ENCODE assay signal across 24 cellular contexts in the genomic region with DNA sequence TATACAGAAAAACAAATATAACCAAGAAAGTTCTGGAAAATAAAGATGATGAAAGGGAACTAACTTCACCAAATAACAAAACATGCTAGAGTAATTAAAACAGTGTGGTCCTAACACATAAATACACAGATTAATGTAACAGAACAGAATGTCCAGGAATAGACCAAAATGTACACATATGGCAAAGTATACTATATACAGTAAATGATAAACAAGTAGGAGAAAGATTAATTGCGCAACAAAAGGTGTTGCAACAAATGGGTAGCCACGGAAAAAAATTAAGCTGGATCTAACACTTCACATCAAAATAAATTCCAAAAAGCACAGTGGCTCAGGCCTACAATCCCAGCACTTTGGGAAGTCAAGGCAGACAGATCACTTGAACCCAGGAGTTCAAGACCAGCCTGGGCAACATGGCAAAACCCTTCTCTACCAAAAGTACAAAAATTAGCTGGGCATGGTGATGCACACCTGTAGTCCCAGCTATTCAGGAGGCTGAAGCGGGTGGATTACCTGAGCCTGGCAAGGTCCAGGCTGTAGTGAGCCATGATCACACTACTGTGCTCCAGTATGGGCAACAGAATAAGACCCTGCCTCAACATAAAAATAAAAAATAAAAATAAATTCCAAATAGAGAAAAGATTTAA. TPM values are rescaled to one million over a fixed set of nuclear protein-coding genes. Genes with fewer than 3 reads are reported as not detected.
DNase-seq lines count a peak whose midpoint lies in the region; ATAC-seq lines count a peak whose summit lies in the region.
"Had no signal": no experiment of that assay in that cellular context is flagged by ENCODE, and none has a peak within 500 bp of the region (broad histone marks: within the 10 kb centered on the region; RNA-seq: fewer than 3 reads in every experiment).

No MANE protein-coding gene starts in this region.

- peak overlapping the region; percentile 4 for H3K27ac Mint-ChIP-seq in activated T-cell treated with anti-CD3 and anti-CD28 coated beads, Interleukin-2, amount 50 U/mL, for 24 hours
- peak overlapping the region; percentile 30 for H3K27ac Mint-ChIP-seq in stimulated activated effector memory CD8-positive, alpha-beta T cell treated with anti-CD3 and anti-CD28 coated beads, Interleukin-12 subunit alpha, Interleukin-12 subunit beta, amount 100 ng/mL, for 72 hours
- no peak overlapping the region for H3K27ac Mint-ChIP-seq in T-helper 17 cell
- H3K27ac Mint-ChIP-seq: activated CD8-positive, alpha-beta T cell treated with anti-CD3 and anti-CD28 coated beads for 36 hours; activated naive CD4-positive, alpha-beta T cell treated with anti-CD3 and anti-CD28 coated beads, Interleukin-2, amount 50 U/mL, for 24 hours; natural killer cell treated with Interleukin-12 subunit alpha and Interleukin-12 subunit beta and Interleukin-15 and Interleukin-18, amount 100 ng/mL, for 72 hours had no signal

- H3K36me3 ChIP-seq in adipocyte (ENCODE audit: control insufficient read depth, insufficient read depth, low read length, severe bottlenecking): no peaks in the 10 kb centered on the region
- H3K36me3 ChIP-seq: gastroesophageal sphincter, prostate gland, SJCRH30 had no signal

- peaks cover 36% of the 10 kb centered on the region for H3K4me1 Mint-ChIP-seq in activated T-cell treated with anti-CD3 and anti-CD28 coated beads, Interleukin-2, amount 50 U/mL, for 24 hours (ENCODE audit: low read depth)
- peaks cover 13% of the 10 kb centered on the region for H3K4me1 Mint-ChIP-seq in stimulated activated effector memory CD8-positive, alpha-beta T cell treated with anti-CD3 and anti-CD28 coated beads, Interleukin-12 subunit alpha, Interleukin-12 subunit beta, amount 100 ng/mL, for 72 hours
- H3K4me1 Mint-ChIP-seq in T-helper 17 cell: peaks cover 24% of the 10 kb centered on the region

- no peak for ATAC-seq in stimulated activated effector memory CD8-positive, alpha-beta T cell treated with anti-CD3 and anti-CD28 coated beads, Interleukin-12 subunit alpha, Interleukin-12 subunit beta, amount 100 ng/mL, for 72 hours
- ATAC-seq in HG03139 (IDR thresholded peaks at IDR 0.05; ENCODE audit: unreplicated experiment) (no peak), T-helper 17 cell (no peak)
- ATAC-seq: activated CD8-positive, alpha-beta T cell treated with anti-CD3 and anti-CD28 coated beads for 36 hours; gastroesophageal sphincter; natural killer cell treated with Interleukin-12 subunit alpha and Interleukin-12 subunit beta and Interleukin-15 and Interleukin-18, amount 100 ng/mL, for 72 hours had no signal

- DNase-seq in activated T-cell treated with anti-CD3 and anti-CD28 coated beads, Interleukin-2, amount 50 U/mL, for 24 hours: no peak
- no peak for DNase-seq in activated T-cell treated with anti-CD3 and anti-CD28 coated beads, Interleukin-2, amount 50 U/mL, for 1 hour
- DNase-seq in adipocyte (ENCODE audit: low read depth) (peak; percentile 81), fibroblast of the conjunctiva (ENCODE audit: low read depth) (peak; percentile 49), ACHN (no peak), T-helper 17 cell (no peak)
- DNase-seq in stimulated activated effector memory CD8-positive, alpha-beta T cell treated with anti-CD3 and anti-CD28 coated beads, Interleukin-12 subunit alpha, Interleukin-12 subunit beta, amount 100 ng/mL, for 72 hours (ENCODE audit: low spot score in 2 of 2): no peak
- DNase-seq: activated CD8-positive, alpha-beta T cell treated with anti-CD3 and anti-CD28 coated beads for 36 hours; DMS 273 treated with DMSO at 0.1 percent for 48 hours; GF-D8; KG1; NCI-H1092 treated with DMSO at 0.1 percent for 48 hours; NCI-H748 treated with DMSO at 0.1 percent for 48 hours; PC-9; SJCRH30; stimulated activated CD4-positive, alpha-beta T cell treated with anti-CD3 and anti-CD28 coated beads, Interleukin-4, amount 100 ng/mL, for 24 hours had no signal

- no peaks in the 10 kb centered on the region for H3K27me3 ChIP-seq in adipocyte (replicated peaks; ENCODE audit: control insufficient read depth, insufficient read depth, low read length)
- H3K27me3 ChIP-seq: gastroesophageal sphincter, SJCRH30 had no signal

- peaks cover 29% of the 10 kb centered on the region for H3K36me3 Mint-ChIP-seq in activated T-cell treated with anti-CD3 and anti-CD28 coated beads, Interleukin-2, amount 50 U/mL, for 24 hours (ENCODE audit: low read depth)
- H3K36me3 Mint-ChIP-seq in stimulated activated effector memory CD8-positive, alpha-beta T cell treated with anti-CD3 and anti-CD28 coated beads, Interleukin-12 subunit alpha, Interleukin-12 subunit beta, amount 100 ng/mL, for 72 hours: no peaks in the 10 kb centered on the region
- peaks cover 2% of the 10 kb centered on the region for H3K36me3 Mint-ChIP-seq in T-helper 17 cell (ENCODE audit: low read depth)

- no peak overlapping the region for H3K4me3 Mint-ChIP-seq in activated T-cell treated with anti-CD3 and anti-CD28 coated beads, Interleukin-2, amount 50 U/mL, for 24 hours
- no peak overlapping the region for H3K4me3 Mint-ChIP-seq in stimulated activated effector memory CD8-positive, alpha-beta T cell treated with anti-CD3 and anti-CD28 coated beads, Interleukin-12 subunit alpha, Interleukin-12 subunit beta, amount 100 ng/mL, for 72 hours
- H3K4me3 Mint-ChIP-seq in T-helper 17 cell: no peak overlapping the region
- H3K4me3 Mint-ChIP-seq: activated CD8-positive, alpha-beta T cell treated with anti-CD3 and anti-CD28 coated beads for 36 hours; activated naive CD4-positive, alpha-beta T cell treated with anti-CD3 and anti-CD28 coated beads, Interleukin-2, amount 50 U/mL, for 24 hours; CD14-positive monocyte; natural killer cell treated with Interleukin-12 subunit alpha and Interleukin-12 subunit beta and Interleukin-15 and Interleukin-18, amount 100 ng/mL, for 72 hours had no signal

- H3K27me3 Mint-ChIP-seq in activated T-cell treated with anti-CD3 and anti-CD28 coated beads, Interleukin-2, amount 50 U/mL, for 24 hours: no peaks in the 10 kb centered on the region
- no peaks in the 10 kb centered on the region for H3K27me3 Mint-ChIP-seq in T-helper 17 cell
- H3K27me3 Mint-ChIP-seq: activated CD8-positive, alpha-beta T cell treated with anti-CD3 and anti-CD28 coated beads for 36 hours; activated naive CD4-positive, alpha-beta T cell treated with anti-CD3 and anti-CD28 coated beads, Interleukin-2, amount 50 U/mL, for 24 hours; natural killer cell treated with Interleukin-12 subunit alpha and Interleukin-12 subunit beta and Interleukin-15 and Interleukin-18, amount 100 ng/mL, for 72 hours had no signal

- in situ Hi-C loops in ACHN (cut with HindIII; ENCODE audit: low pct_ligation_motif_present, low pct_unique_long_range_greater_than_20kb, low sequenced_read_pairs): no loop called here

- peak overlapping the region; percentile 61 for H3K9ac ChIP-seq in adipocyte (ENCODE audit: low read length)

- H3K9me3 ChIP-seq in adipocyte (ENCODE audit: control insufficient read depth, low read length) (no peaks in the 10 kb centered on the region), T-helper 17 cell (ENCODE audit: control insufficient read depth, low read length, poor library complexity, severe bottlenecking) (no peaks in the 10 kb centered on the region)
- H3K9me3 ChIP-seq: gastroesophageal sphincter, prostate gland, SJCRH30 had no signal

- H3K4me1 ChIP-seq in adipocyte (ENCODE audit: control insufficient read depth, insufficient read depth, low read length): peaks cover 16% of the 10 kb centered on the region
- H3K4me1 ChIP-seq: prostate gland, SJCRH30 had no signal

- H3K9me3 Mint-ChIP-seq in activated T-cell treated with anti-CD3 and anti-CD28 coated beads, Interleukin-2, amount 50 U/mL, for 24 hours: peaks cover under 1% of the 10 kb centered on the region
- peaks cover 4% of the 10 kb centered on the region for H3K9me3 Mint-ChIP-seq in stimulated activated effector memory CD8-positive, alpha-beta T cell treated with anti-CD3 and anti-CD28 coated beads, Interleukin-12 subunit alpha, Interleukin-12 subunit beta, amount 100 ng/mL, for 72 hours
- H3K9me3 Mint-ChIP-seq: activated naive CD4-positive, alpha-beta T cell treated with anti-CD3 and anti-CD28 coated beads, Interleukin-2, amount 50 U/mL, for 24 hours had no signal

- H3K4me3 ChIP-seq in adipocyte (ENCODE audit: low read length): no peak overlapping the region
- H3K4me3 ChIP-seq: coronary artery, gastroesophageal sphincter, PC-9, prostate gland, SJCRH30, smooth muscle cell had no signal

RNA-seq across cellular contexts. Expression of a gene that starts 19.8 kb away (rescaled TPM):
- total RNA-seq in T-helper 17 cell: 10 to 100 TPM; 78.5 to 81.9 TPM

RNA-seq across cellular contexts. Expression of a gene that starts 57.6 kb away (rescaled TPM):
- 10 to 100 TPM; 17.1 to 24.3 TPM for total RNA-seq in T-helper 17 cell

Comparison
In these comparisons a context has a peak if more than half of its experiments do, and no peak if none do; other contexts are left out.
1. DNase-seq: peak in adipocyte (single experiment) and fibroblast of the conjunctiva (single experiment); none in activated T-cell treated with anti-CD3 and anti-CD28 coated beads, Interleukin-2, amount 50 U/mL, for 24 hours (single experiment), activated T-cell treated with anti-CD3 and anti-CD28 coated beads, Interleukin-2, amount 50 U/mL, for 1 hour (single experiment), stimulated activated effector memory CD8-positive, alpha-beta T cell treated with anti-CD3 and anti-CD28 coated beads, Interleukin-12 subunit alpha, Interleukin-12 subunit beta, amount 100 ng/mL, for 72 hours (0 of 2), ACHN (single experiment) and T-helper 17 cell (0 of 3).